ENCODE assay signal across 1 cellular context in the genomic region with DNA sequence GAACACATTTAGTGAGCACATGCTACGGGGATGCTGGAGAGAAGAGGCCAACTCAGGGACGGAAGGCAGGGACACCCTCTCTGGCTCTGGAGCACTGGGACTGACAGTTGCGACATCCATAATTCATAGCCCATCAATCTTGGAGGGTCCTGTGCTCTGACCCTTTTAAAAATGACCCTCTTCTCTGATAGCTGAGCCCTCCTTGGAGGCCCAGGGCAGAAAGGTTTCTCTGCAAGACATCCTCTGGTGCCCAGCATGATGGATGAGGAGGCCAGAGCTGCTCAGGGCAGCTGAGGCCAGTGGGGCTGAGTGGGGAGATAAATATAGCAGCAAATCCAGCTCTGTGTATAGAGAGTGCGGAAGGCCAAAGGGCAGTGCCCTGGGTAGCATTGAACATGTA.
TF ChIP-seq lines count a peak whose summit lies in the region.

No MANE protein-coding gene starts in this region.

TF ChIP-seq in GM23338, 12 proteins besides CTCF, POLR2A, EP300 and RAD21 (continued from another document):
- TF ChIP-seq, protein P1, sequence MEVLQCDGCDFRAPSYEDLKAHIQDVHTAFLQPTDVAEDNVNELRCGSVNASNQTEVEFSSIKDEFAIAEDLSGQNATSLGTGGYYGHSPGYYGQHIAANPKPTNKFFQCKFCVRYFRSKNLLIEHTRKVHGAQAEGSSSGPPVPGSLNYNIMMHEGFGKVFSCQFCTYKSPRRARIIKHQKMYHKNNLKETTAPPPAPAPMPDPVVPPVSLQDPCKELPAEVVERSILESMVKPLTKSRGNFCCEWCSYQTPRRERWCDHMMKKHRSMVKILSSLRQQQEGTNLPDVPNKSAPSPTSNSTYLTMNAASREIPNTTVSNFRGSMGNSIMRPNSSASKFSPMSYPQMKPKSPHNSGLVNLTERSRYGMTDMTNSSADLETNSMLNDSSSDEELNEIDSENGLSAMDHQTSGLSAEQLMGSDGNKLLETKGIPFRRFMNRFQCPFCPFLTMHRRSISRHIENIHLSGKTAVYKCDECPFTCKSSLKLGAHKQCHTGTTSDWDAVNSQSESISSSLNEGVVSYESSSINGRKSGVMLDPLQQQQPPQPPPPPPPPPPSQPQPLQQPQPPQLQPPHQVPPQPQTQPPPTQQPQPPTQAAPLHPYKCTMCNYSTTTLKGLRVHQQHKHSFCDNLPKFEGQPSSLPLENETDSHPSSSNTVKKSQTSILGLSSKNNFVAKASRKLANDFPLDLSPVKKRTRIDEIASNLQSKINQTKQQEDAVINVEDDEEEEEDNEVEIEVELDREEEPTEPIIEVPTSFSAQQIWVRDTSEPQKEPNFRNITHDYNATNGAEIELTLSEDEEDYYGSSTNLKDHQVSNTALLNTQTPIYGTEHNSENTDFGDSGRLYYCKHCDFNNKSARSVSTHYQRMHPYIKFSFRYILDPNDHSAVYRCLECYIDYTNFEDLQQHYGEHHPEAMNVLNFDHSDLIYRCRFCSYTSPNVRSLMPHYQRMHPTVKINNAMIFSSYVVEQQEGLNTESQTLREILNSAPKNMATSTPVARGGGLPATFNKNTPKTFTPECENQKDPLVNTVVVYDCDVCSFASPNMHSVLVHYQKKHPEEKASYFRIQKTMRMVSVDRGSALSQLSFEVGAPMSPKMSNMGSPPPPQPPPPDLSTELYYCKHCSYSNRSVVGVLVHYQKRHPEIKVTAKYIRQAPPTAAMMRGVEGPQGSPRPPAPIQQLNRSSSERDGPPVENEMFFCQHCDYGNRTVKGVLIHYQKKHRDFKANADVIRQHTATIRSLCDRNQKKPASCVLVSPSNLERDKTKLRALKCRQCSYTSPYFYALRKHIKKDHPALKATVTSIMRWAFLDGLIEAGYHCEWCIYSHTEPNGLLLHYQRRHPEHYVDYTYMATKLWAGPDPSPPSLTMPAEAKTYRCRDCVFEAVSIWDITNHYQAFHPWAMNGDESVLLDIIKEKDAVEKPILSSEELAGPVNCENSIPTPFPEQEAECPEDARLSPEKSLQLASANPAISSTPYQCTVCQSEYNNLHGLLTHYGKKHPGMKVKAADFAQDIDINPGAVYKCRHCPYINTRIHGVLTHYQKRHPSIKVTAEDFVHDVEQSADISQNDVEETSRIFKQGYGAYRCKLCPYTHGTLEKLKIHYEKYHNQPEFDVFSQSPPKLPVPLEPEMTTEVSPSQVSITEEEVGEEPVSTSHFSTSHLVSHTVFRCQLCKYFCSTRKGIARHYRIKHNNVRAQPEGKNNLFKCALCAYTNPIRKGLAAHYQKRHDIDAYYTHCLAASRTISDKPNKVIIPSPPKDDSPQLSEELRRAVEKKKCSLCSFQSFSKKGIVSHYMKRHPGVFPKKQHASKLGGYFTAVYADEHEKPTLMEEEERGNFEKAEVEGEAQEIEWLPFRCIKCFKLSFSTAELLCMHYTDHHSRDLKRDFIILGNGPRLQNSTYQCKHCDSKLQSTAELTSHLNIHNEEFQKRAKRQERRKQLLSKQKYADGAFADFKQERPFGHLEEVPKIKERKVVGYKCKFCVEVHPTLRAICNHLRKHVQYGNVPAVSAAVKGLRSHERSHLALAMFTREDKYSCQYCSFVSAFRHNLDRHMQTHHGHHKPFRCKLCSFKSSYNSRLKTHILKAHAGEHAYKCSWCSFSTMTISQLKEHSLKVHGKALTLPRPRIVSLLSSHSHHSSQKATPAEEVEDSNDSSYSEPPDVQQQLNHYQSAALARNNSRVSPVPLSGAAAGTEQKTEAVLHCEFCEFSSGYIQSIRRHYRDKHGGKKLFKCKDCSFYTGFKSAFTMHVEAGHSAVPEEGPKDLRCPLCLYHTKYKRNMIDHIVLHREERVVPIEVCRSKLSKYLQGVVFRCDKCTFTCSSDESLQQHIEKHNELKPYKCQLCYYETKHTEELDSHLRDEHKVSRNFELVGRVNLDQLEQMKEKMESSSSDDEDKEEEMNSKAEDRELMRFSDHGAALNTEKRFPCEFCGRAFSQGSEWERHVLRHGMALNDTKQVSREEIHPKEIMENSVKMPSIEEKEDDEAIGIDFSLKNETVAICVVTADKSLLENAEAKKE (CRISPR knock-in tag; IDR thresholded peaks at IDR 0.05): no peak
- TF ChIP-seq ZNF114 (CRISPR knock-in tag; IDR thresholded peaks at IDR 0.05) (no peak), STAT1 (IDR thresholded peaks at IDR 0.05; ENCODE audit: unreplicated experiment) (no peak), ZNF331 (CRISPR knock-in tag; IDR thresholded peaks at IDR 0.05; ENCODE audit: low read depth) (no peak), NANOG (IDR thresholded peaks at IDR 0.05; ENCODE audit: borderline replicate concordance) (no peak), EZH2phosphoT487 (IDR thresholded peaks at IDR 0.05; ENCODE audit: unreplicated experiment) (no peak)
